Comparison of ENCODE assay signal across 17 cellular contexts in genomic region chr1:9278114-9278513, GRCh38.
"Had no signal": no experiment of that assay in that cellular context is flagged by ENCODE, and none has a peak within 500 bp of the region (broad histone marks: within the 10 kb centered on the region; RNA-seq: fewer than 3 reads in every experiment).

No MANE protein-coding gene starts in this region.

- H3K9me3 ChIP-seq: right lobe of liver, upper lobe of right lung had no signal

- H3K4me1 ChIP-seq: right lobe of liver had no signal

- H3K27ac ChIP-seq: epithelial cell of prostate, right lobe of liver, upper lobe of right lung, WERI-Rb-1 had no signal

- H3K4me3 ChIP-seq: right lobe of liver, upper lobe of right lung had no signal

- H3K27me3 ChIP-seq: right lobe of liver, upper lobe of right lung had no signal

- H3K36me3 ChIP-seq: right lobe of liver, upper lobe of right lung, WERI-Rb-1 had no signal

- DNase-seq: activated CD4-positive, alpha-beta T cell treated with anti-CD3 and anti-CD28 coated beads for 4 hours; activated CD8-positive, alpha-beta memory T cell treated with anti-CD3 and anti-CD28 coated beads, Interleukin-2, amount 50 U/mL, for 4 hours; activated CD8-positive, alpha-beta T cell treated with anti-CD3 and anti-CD28 coated beads for 36 hours; activated gamma-delta T cell treated with Interleukin-2 at 50 U/mL for 16 hours; activated T-cell treated with anti-CD3 and anti-CD28 coated beads, Interleukin-2, amount 50 U/mL, for 72 hours; caudate nucleus; effector memory CD8-positive, alpha-beta T cell; nucleus accumbens; stimulated activated CD4-positive, alpha-beta T cell treated with anti-CD3 and anti-CD28 coated beads, Interleukin-2, amount 100 ng/mL, for 24 hours; stimulated activated naive B cell treated with anti-CD40 and anti-IgM and Interleukin-4, amounts not matched to agents 10 μg/mL and 1 μg/mL and 100 μg/mL, for 72 hours; substantia nigra; T-helper 1 cell; upper lobe of right lung; WERI-Rb-1 had no signal

- ATAC-seq: activated CD8-positive, alpha-beta T cell treated with anti-CD3 and anti-CD28 coated beads for 36 hours; activated T-cell treated with anti-CD3 and anti-CD28 coated beads, Interleukin-2, amount 50 U/mL, for 72 hours; effector memory CD8-positive, alpha-beta T cell; natural killer cell treated with Interleukin-12 subunit alpha and Interleukin-12 subunit beta and Interleukin-15 and Interleukin-18, amount 100 ng/mL, for 72 hours; right lobe of liver; stimulated activated naive B cell treated with anti-CD40 and anti-IgM and Interleukin-4, amounts not matched to agents 10 μg/mL and 1 μg/mL and 100 μg/mL, for 72 hours; upper lobe of right lung had no signal
